8 cellular contexts compared by ENCODE assay signal in the genomic region with DNA sequence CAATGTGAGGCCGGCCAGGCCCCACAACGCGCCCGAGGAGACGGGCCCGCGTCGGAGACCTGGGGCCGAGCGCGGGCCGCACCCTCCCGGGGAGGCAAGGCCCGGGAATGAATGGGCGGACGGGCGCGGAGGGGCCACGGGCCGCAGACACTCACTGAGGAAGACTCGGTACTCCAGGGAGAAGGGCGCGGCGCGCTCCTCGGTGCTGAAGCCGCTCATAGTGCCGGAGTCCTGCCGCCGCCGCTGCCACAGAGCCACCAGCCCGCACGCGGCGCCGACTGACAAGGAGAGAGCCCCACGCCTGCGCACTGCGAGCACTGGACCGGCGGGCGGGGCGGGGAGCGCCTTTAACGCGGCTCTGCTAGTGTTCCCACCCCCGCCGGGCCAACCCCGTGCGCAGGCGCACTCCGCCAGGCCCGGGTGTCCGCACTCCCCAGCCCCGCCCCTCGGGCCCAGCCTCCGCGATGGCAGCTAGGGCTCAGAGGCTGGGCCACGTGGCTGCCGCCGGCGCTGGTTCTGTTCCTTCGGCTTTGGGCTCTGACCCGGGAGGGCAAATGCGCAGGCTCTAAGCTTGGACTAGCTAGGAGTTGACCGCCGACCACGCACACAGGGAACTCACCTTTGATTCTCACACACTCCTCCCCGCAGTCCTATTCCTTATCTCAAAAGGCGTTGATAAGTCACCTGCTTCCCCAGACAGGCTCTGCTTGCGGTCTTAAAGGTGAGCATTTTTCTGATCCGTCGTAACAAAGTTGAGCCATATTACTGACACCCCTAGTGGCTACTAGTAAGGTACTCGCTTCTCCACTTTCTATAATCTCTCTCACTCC. TPM values are rescaled to one million over a fixed set of nuclear protein-coding genes. Genes with fewer than 3 reads are reported as not detected.
DNase-seq lines count a peak whose midpoint lies in the region; ATAC-seq, FAIRE-seq and TF ChIP-seq lines count a peak whose summit lies in the region.

PPA1 (minus strand) TSS at position 321 of the 830 bp plus-strand sequence; CDS start at position 219, 102 bp downstream.

- peaks cover 4% of the 10 kb centered on the region for H3K36me3 Mint-ChIP-seq in progenitor cell of endocrine pancreas (ENCODE audit: insufficient read depth)

- peak; percentile 96 for TF ChIP-seq POLR2A in GM12892 (IDR thresholded peaks at IDR 0.05; ENCODE audit: low read depth, low read length)

- peak; percentile 53 for TF ChIP-seq CTCF in progenitor cell of endocrine pancreas (IDR thresholded peaks at IDR 0.05; ENCODE audit: unreplicated experiment)

- peaks cover 20% of the 10 kb centered on the region for H3K4me1 Mint-ChIP-seq in progenitor cell of endocrine pancreas (ENCODE audit: low read depth)

- DNase-seq in GM12892 (ENCODE audit: insufficient read length), result peak; percentile 100
- peak; percentile 97 for DNase-seq in NCI-H146 (lab: John Stamatoyannopoulos, UW)
- DNase-seq in T-helper 1 cell, result peak; percentile 97 to 100 (median 98)
- peak; percentile 87 for DNase-seq in amniotic epithelial cell (ENCODE audit: low read depth)
- peak; percentile 99 for DNase-seq in left cardiac atrium
- DNase-seq in progenitor cell of endocrine pancreas (ENCODE audit: low spot score, unreplicated experiment), result peak; percentile 99
- DNase-seq in ureter (ENCODE audit: low spot score), result peak; percentile 98

- peak; percentile 79 for ATAC-seq in HG02852 (IDR thresholded peaks at IDR 0.05; ENCODE audit: unreplicated experiment)
- ATAC-seq in left cardiac atrium, result peak; percentile 99

- peak within 1 kb of the TSS; percentile 96 for H3K4me3 Mint-ChIP-seq in progenitor cell of endocrine pancreas (ENCODE audit: low read depth)

- peaks cover 4% of the 10 kb centered on the region for H3K9me3 Mint-ChIP-seq in progenitor cell of endocrine pancreas (ENCODE audit: low read depth)

- no peaks in the 10 kb centered on the region for H3K27me3 Mint-ChIP-seq in progenitor cell of endocrine pancreas

- intact Hi-C loops in left cardiac atrium (cut with DNase I), result no loop called here

- H3K27ac Mint-ChIP-seq in progenitor cell of endocrine pancreas, result peak within 1 kb of the TSS; percentile 99

- FAIRE-seq in GM12892 (lab: Jason Lieb, UNC), result peak; percentile 96

RNA-seq across cellular contexts. Expression of gene PPA1, which starts in this region (rescaled TPM):
- 364 TPM for polyA plus RNA-seq in GM12892 (2012; ENCODE audit: missing spikeins)
- total RNA-seq in left cardiac atrium (100 to 1,000 TPM; 113 to 118 TPM), progenitor cell of endocrine pancreas (119 and 128 TPM in 2 replicates), ureter (125 TPM)

Comparison
In these comparisons a context has a peak if more than half of its experiments do, and no peak if none do; other contexts are left out.
1. Peak in every context shown above with its lines: DNase-seq and ATAC-seq.